Comparison of ENCODE assay signal across 21 cellular contexts in genomic region chr12:87802721-87803011, GRCh38.
DNase-seq lines count a peak whose midpoint lies in the region; ATAC-seq, FAIRE-seq and TF ChIP-seq lines count a peak whose summit lies in the region.
"Had no signal": no experiment of that assay in that cellular context is flagged by ENCODE, and none has a peak within 500 bp of the region (broad histone marks: within the 10 kb centered on the region; RNA-seq: fewer than 3 reads in every experiment).

No MANE protein-coding gene starts in this region.

- no peak overlapping the region for H3K14ac ChIP-seq in IMR-90 (replicated peaks; ENCODE audit: low read depth, low read length)

- peak overlapping the region; percentile 55; the same call in 1 of the 2 replicates for H3K18ac ChIP-seq in IMR-90 (ENCODE audit: low read depth, low read length)

- no peak overlapping the region for H3K4me3 ChIP-seq in SK-N-SH (ENCODE audit: low read depth in 2 of 2, low read length in 1 of 2)
- no peak overlapping the region for H3K4me3 ChIP-seq in IMR-90 (ENCODE audit: insufficient read depth, low read depth, low read length)
- no peak overlapping the region for H3K4me3 ChIP-seq in hepatocyte
- no peak overlapping the region for H3K4me3 ChIP-seq in gastroesophageal sphincter
- H3K4me3 ChIP-seq: BLaER1 treated with 17β-estradiol and CSF1 and Interleukin-3, amounts not matched to agents 10 nM and 100 nM; GM12878; SJCRH30 had no signal

- intact Hi-C loops in IMR-90 (cut with micrococcal nuclease), result no loop called here

- H3K9me1 ChIP-seq in IMR-90 (ENCODE audit: insufficient read depth, low read length), result peaks cover 10% of the 10 kb centered on the region

- TF ChIP-seq RAD21 in SK-N-SH (IDR thresholded peaks at IDR 0.05; ENCODE audit: low read length) (no peak), IMR-90 (IDR thresholded peaks at IDR 0.05; ENCODE audit: low read length) (no peak)

- no peak overlapping the region for H2BK20ac ChIP-seq in IMR-90 (ENCODE audit: low read depth, low read length)

- no peaks in the 10 kb centered on the region for H3K27me3 ChIP-seq in SK-N-SH (ENCODE audit: insufficient read depth)
- H3K27me3 ChIP-seq in IMR-90 (ENCODE audit: control insufficient read depth, insufficient read depth, low read length), result no peaks in the 10 kb centered on the region
- no peaks in the 10 kb centered on the region for H3K27me3 ChIP-seq in hepatocyte
- no peaks in the 10 kb centered on the region for H3K27me3 ChIP-seq in gastroesophageal sphincter
- H3K27me3 ChIP-seq: BLaER1 treated with 17β-estradiol and CSF1 and Interleukin-3, amounts not matched to agents 10 nM and 100 nM; SJCRH30 had no signal

- no peak overlapping the region for H2BK15ac ChIP-seq in IMR-90 (ENCODE audit: low read depth, low read length)

- H2AK5ac ChIP-seq in IMR-90 (ENCODE audit: low read depth, low read length), result no peak overlapping the region

- no peaks in the 10 kb centered on the region for H3K79me2 ChIP-seq in SK-N-SH (ENCODE audit: insufficient read depth)
- H3K79me2 ChIP-seq in hepatocyte, result no peaks in the 10 kb centered on the region

- H3K4me1 ChIP-seq in SK-N-SH (ENCODE audit: control insufficient read depth in 1 of 2, insufficient read depth in 2 of 2, low read depth in 1 of 2, low read length in 1 of 2), result peaks cover 0 to 12% of the 10 kb centered on the region in 2 experiments; a peak in 2 of 4 replicates
- peaks cover 13% of the 10 kb centered on the region; the same call in 1 of the 2 replicates for H3K4me1 ChIP-seq in IMR-90 (ENCODE audit: control insufficient read depth, insufficient read depth, low read length)
- H3K4me1 ChIP-seq in hepatocyte (ENCODE audit: insufficient read depth), result peaks cover 17% of the 10 kb centered on the region
- H3K4me1 ChIP-seq in gastroesophageal sphincter, result peaks cover 0 to 7% (median 2%) of the 10 kb centered on the region in 3 donors
- H3K4me1 ChIP-seq: SJCRH30 had no signal

- H3K4ac ChIP-seq in IMR-90 (ENCODE audit: low read depth, low read length), result no peak overlapping the region

- TF ChIP-seq CTCF in SK-N-SH (IDR thresholded peaks at IDR 0.05), result no peak
- TF ChIP-seq CTCF in IMR-90 (conservative IDR thresholded peaks at IDR 0.05; ENCODE audit: low read depth, low read length), result no peak
- no peak for TF ChIP-seq CTCF in hepatocyte (IDR thresholded peaks at IDR 0.05; ENCODE audit: poor library complexity)
- TF ChIP-seq CTCF in gastroesophageal sphincter (IDR thresholded peaks at IDR 0.05), result no peak

- no peak overlapping the region for H4K91ac ChIP-seq in IMR-90 (ENCODE audit: insufficient read depth, low read depth, low read length)

- H3K9me3 ChIP-seq in SK-N-SH (no peaks in the 10 kb centered on the region), IMR-90 (ENCODE audit: control insufficient read depth, insufficient read depth, low read length) (no peaks in the 10 kb centered on the region), hepatocyte (ENCODE audit: low read depth) (no peaks in the 10 kb centered on the region), gastroesophageal sphincter (no peaks in the 10 kb centered on the region)
- H3K9me3 ChIP-seq: BLaER1 treated with 17β-estradiol and CSF1 and Interleukin-3, amounts not matched to agents 10 nM and 100 nM; SJCRH30 had no signal

- no peak for TF ChIP-seq POLR2A in IMR-90 (IDR thresholded peaks at IDR 0.05; ENCODE audit: low read depth, low read length)
- no peak for TF ChIP-seq POLR2A in H54 (IDR thresholded peaks at IDR 0.05; ENCODE audit: low read depth, low read length)
- no peak for TF ChIP-seq POLR2A in gastroesophageal sphincter (IDR thresholded peaks at IDR 0.05)

- WGBS in SK-N-SH (ENCODE audit: low lambda C conversion rate), result 87% methylated on average over 1 of the region's 1 CpG
- WGBS in IMR-90 (ENCODE audit: extremely low coverage in 2 of 2, insufficient read length in 1 of 2), 2 experiments, result no CpG with 5 or more reads among the region's 1 CpG
- 32% methylated on average over 1 of the region's 1 CpG for WGBS in hepatocyte (ENCODE audit: low lambda C conversion rate, missing lambda C conversion rate)
- 93 to 100% methylated on average over 1 of the region's 1 CpG for WGBS in gastroesophageal sphincter (ENCODE audit: low coverage in 1 of 2), 2 donors

- no TSS peak for BruUV-seq in IMR-90 (replicated peaks; lab: Mats Ljungman, UMichigan)

- H3K9me2 ChIP-seq in SK-N-SH, result no peaks in the 10 kb centered on the region
- H3K9me2 ChIP-seq in hepatocyte (replicated peaks; ENCODE audit: insufficient read depth), result no peaks in the 10 kb centered on the region

- no peaks in the 10 kb centered on the region for H3K79me1 ChIP-seq in IMR-90 (ENCODE audit: low read depth in 1 of 2, low read length in 2 of 2)

- CTCF ChIA-PET in SK-N-SH (lab: Yijun Ruan, JAX) (no interaction called here), IMR-90 (lab: Yijun Ruan, JAX) (interaction anchor here (0.5 kb wide), 1 partner anchor 151 kb away, joined by 3 read pairs; no protein-coding TSS in a partner anchor)

- no peak overlapping the region for H4K8ac ChIP-seq in IMR-90 (ENCODE audit: low read depth in 2 of 2, low read length in 2 of 2)

- DNase-seq in SK-N-SH (no peak), IMR-90 (no peak), hepatocyte (ENCODE audit: low spot score) (no peak), glomerular visceral epithelial cell (ENCODE audit: extremely low spot score) (no peak), H54 (ENCODE audit: insufficient read length, low spot score) (no peak)
- DNase-seq: AML-193; CD4-positive, alpha-beta T cell; DMS79; GDM1; GOT3; Karpas-422; NCI-H146; NCI-H526; OCI-M1; SJCRH30; T-cell had no signal

- dilution Hi-C loops in IMR-90 (cut with HindIII; ENCODE audit: low sequenced_read_pairs, unreplicated experiment), result no loop called here

- H4K20me1 ChIP-seq in SK-N-SH (ENCODE audit: insufficient read depth) (no peaks in the 10 kb centered on the region), IMR-90 (ENCODE audit: insufficient read depth, low read length) (no peaks in the 10 kb centered on the region), hepatocyte (ENCODE audit: insufficient read depth, poor library complexity, severe bottlenecking) (no peaks in the 10 kb centered on the region)
- H4K20me1 ChIP-seq: BLaER1 treated with 17β-estradiol and CSF1 and Interleukin-3, amounts not matched to agents 10 nM and 100 nM had no signal

- H3K27ac ChIP-seq in SK-N-SH (ENCODE audit: low read depth in 2 of 2, low read length in 1 of 2), result peak overlapping the region; percentile 16 to 54; a peak in 2 of 4 replicates
- H3K27ac ChIP-seq in IMR-90 (ENCODE audit: insufficient read depth, low read length), result no peak overlapping the region
- H3K27ac ChIP-seq in hepatocyte, result no peak overlapping the region
- no peak overlapping the region for H3K27ac ChIP-seq in gastroesophageal sphincter
- H3K27ac ChIP-seq: BLaER1 treated with 17β-estradiol and CSF1 and Interleukin-3, amounts not matched to agents 10 nM and 100 nM; SJCRH30 had no signal

- ATAC-seq in SK-N-SH treated with all-trans-retinoic acid at 6 μM for 48 hours (no peak), IMR-90 (ENCODE audit: low read depth) (no peak), gastroesophageal sphincter (no peak)
- ATAC-seq: HCT116, T-cell had no signal

- H2AFZ ChIP-seq in SK-N-SH (ENCODE audit: low read depth), result no peak overlapping the region
- H2AFZ ChIP-seq in IMR-90 (replicated peaks; ENCODE audit: low read length, poor library complexity), result no peak overlapping the region
- H2AFZ ChIP-seq in hepatocyte, result no peak overlapping the region

- FAIRE-seq in H54 (lab: Jason Lieb, UNC), result no peak
- FAIRE-seq: GM12878 had no signal

- no peak overlapping the region for H2BK5ac ChIP-seq in IMR-90 (ENCODE audit: low read depth, low read length, poor library complexity, severe bottlenecking)

- POLR2A ChIA-PET in SK-N-SH (lab: Yijun Ruan, JAX), result no interaction called here
- POLR2A ChIA-PET in IMR-90 (lab: Charles Lee; ENCODE audit: unreplicated experiment), result no interaction called here

- in situ Hi-C loops in IMR-90 (cut with MboI; ENCODE audit: low sequenced_read_pairs), result no loop called here

- TF ChIP-seq EP300 in SK-N-SH (IDR thresholded peaks at IDR 0.05; ENCODE audit: borderline replicate concordance in 1 of 2, low read depth in 1 of 2, low read length in 1 of 2) (no peak), gastroesophageal sphincter (IDR thresholded peaks at IDR 0.05) (no peak)

- no peak overlapping the region for H2BK120ac ChIP-seq in IMR-90 (ENCODE audit: low read depth, low read length)

- peak overlapping the region; percentile 53; the same call in 1 of the 2 replicates for H4K5ac ChIP-seq in IMR-90 (ENCODE audit: low read depth, low read length)

- peaks cover 16% of the 10 kb centered on the region for H3F3A ChIP-seq in SK-N-SH (replicated peaks; ENCODE audit: insufficient read depth)

- no peak overlapping the region for H3K23ac ChIP-seq in IMR-90 (ENCODE audit: low read depth, low read length)

- H3K9ac ChIP-seq in SK-N-SH (no peak overlapping the region), IMR-90 (ENCODE audit: low read depth, low read length) (no peak overlapping the region)
- H3K9ac ChIP-seq: BLaER1 treated with 17β-estradiol and CSF1 and Interleukin-3, amounts not matched to agents 10 nM and 100 nM had no signal

- H3K4me2 ChIP-seq in SK-N-SH (peak overlapping the region; percentile 30), IMR-90 (ENCODE audit: low read depth, low read length) (no peak overlapping the region; the same call in 1 of the 2 replicates), hepatocyte (peak overlapping the region; percentile 54)
- H3K4me2 ChIP-seq: BLaER1 treated with 17β-estradiol and CSF1 and Interleukin-3, amounts not matched to agents 10 nM and 100 nM had no signal

- H3K36me3 ChIP-seq in SK-N-SH (replicated peaks in 1 of 2; ENCODE audit: control insufficient read depth in 1 of 2, insufficient read depth in 2 of 2, low read length in 1 of 2) (no peaks in the 10 kb centered on the region), IMR-90 (ENCODE audit: control insufficient read depth, insufficient read depth, low read length) (no peaks in the 10 kb centered on the region), hepatocyte (replicated peaks; ENCODE audit: insufficient read depth, low read depth) (no peaks in the 10 kb centered on the region), gastroesophageal sphincter (no peaks in the 10 kb centered on the region)
- H3K36me3 ChIP-seq: BLaER1 treated with 17β-estradiol and CSF1 and Interleukin-3, amounts not matched to agents 10 nM and 100 nM; SJCRH30 had no signal

- no peak overlapping the region for H2AK9ac ChIP-seq in IMR-90 (replicated peaks; ENCODE audit: low read depth, low read length, poor library complexity)

- no peak overlapping the region for H3K56ac ChIP-seq in IMR-90 (ENCODE audit: extremely low read depth, insufficient read depth, low read length)

TF ChIP-seq in SK-N-SH, 30 proteins besides CTCF, POLR2A, EP300 and RAD21 (continues in another document):
- no peak for TF ChIP-seq SMC3 (IDR thresholded peaks at IDR 0.05; ENCODE audit: low read depth, low read length)
- TF ChIP-seq FOXJ3 (CRISPR knock-in tag; IDR thresholded peaks at IDR 0.05), result no peak
- no peak for TF ChIP-seq ELF1 (IDR thresholded peaks at IDR 0.05)

TF ChIP-seq in SK-N-SH treated with all-trans-retinoic acid at 6 μM for 48 hours, 23 proteins besides CTCF, POLR2A, EP300 and RAD21 (continues in another document):
- TF ChIP-seq RARB (CRISPR knock-in tag; IDR thresholded peaks at IDR 0.05), result no peak
- no peak for TF ChIP-seq ESRRG (CRISPR knock-in tag; IDR thresholded peaks at IDR 0.05)
- TF ChIP-seq ISL1 (CRISPR knock-in tag; IDR thresholded peaks at IDR 0.05), result no peak

TF ChIP-seq in IMR-90, 13 proteins besides CTCF, POLR2A, EP300 and RAD21 (continues in another document):
- TF ChIP-seq MAZ (IDR thresholded peaks at IDR 0.05; ENCODE audit: borderline replicate concordance, low read depth, low read length), result no peak

Comparison
In these comparisons a context has a peak if more than half of its experiments do, and no peak if none do; other contexts are left out.
1. H3K27ac ChIP-seq: peak in SK-N-SH (2 of 2); none in IMR-90 (single experiment), hepatocyte (single experiment) and gastroesophageal sphincter (0 of 4).